8 cellular contexts compared by ENCODE assay signal in genomic region chr2:127887452-127888219, GRCh38. TPM values are rescaled to one million over a fixed set of nuclear protein-coding genes. Genes with fewer than 3 reads are reported as not detected.
DNase-seq lines count a peak whose midpoint lies in the region; TF ChIP-seq lines count a peak whose summit lies in the region.

No MANE protein-coding gene starts in this region.

- peaks cover 13 to 18% of the 10 kb centered on the region in 2 donors for H3K36me3 Mint-ChIP-seq in CD14-positive monocyte
- peaks cover 17% of the 10 kb centered on the region for H3K36me3 Mint-ChIP-seq in nephron progenitor cell (ENCODE audit: low read depth)

- H3K27me3 ChIP-seq in NT2/D1 (ENCODE audit: insufficient read depth, insufficient read length) (no peaks in the 10 kb centered on the region), ectodermal cell (ENCODE audit: control insufficient read depth, insufficient read depth, low read length, poor library complexity, severe bottlenecking) (no peaks in the 10 kb centered on the region)

- H3K4me3 ChIP-seq in NT2/D1 (ENCODE audit: insufficient read length, low read depth) (peak overlapping the region; percentile 27), ectodermal cell (ENCODE audit: insufficient read depth, low read depth, low read length) (peak overlapping the region; percentile 61)

- H3K9ac ChIP-seq in NT2/D1 (ENCODE audit: insufficient read length, low read depth): peak overlapping the region; percentile 27

- no peak for DNase-seq in CD14-positive monocyte (ENCODE audit: low spot score)
- DNase-seq in NT2/D1 (ENCODE audit: low read depth, low spot score): no peak
- DNase-seq in nephron progenitor cell: no peak
- no peak for DNase-seq in NOMO-1 treated with DMSO at 0.1 percent for 48 hours (lab: John Stamatoyannopoulos, UW; ENCODE audit: unreplicated experiment)
- DNase-seq in GF-D8 (lab: John Stamatoyannopoulos, UW): no peak
- no peak for DNase-seq in AML-193 (lab: John Stamatoyannopoulos, UW)
- no peak for DNase-seq in hepatic stellate cell (ENCODE audit: low spot score)

- H3K36me3 ChIP-seq in NT2/D1 (ENCODE audit: insufficient read depth, insufficient read length, low read length) (peaks cover 27% of the 10 kb centered on the region), ectodermal cell (ENCODE audit: control insufficient read depth, insufficient read depth, low read length) (peaks cover 6% of the 10 kb centered on the region)

- peak overlapping the region in 2 of 7 donors; percentile 41 to 43 for H3K27ac Mint-ChIP-seq in CD14-positive monocyte
- peak overlapping the region; percentile 92 for H3K27ac Mint-ChIP-seq in nephron progenitor cell

- WGBS in ectodermal cell, 2 experiments: 92 to 93% methylated on average over 6 of the region's 6 CpGs

- TF ChIP-seq CTCF in CD14-positive monocyte (IDR thresholded peaks at IDR 0.05) (no peak), nephron progenitor cell (IDR thresholded peaks at IDR 0.05) (no peak)

- no peaks in the 10 kb centered on the region for H3K9me3 ChIP-seq in NT2/D1 (ENCODE audit: insufficient read depth, low read length)
- no peaks in the 10 kb centered on the region for H3K9me3 ChIP-seq in ectodermal cell (ENCODE audit: control insufficient read depth, low read length)

- no peak overlapping the region for H3K27ac ChIP-seq in ectodermal cell (ENCODE audit: insufficient read depth, low read depth, low read length, poor library complexity, severe bottlenecking)

- intact Hi-C loops in CD14-positive monocyte (cut with micrococcal nuclease): loop anchor here in 1 of 2 donors (10.0 kb wide), 2 partner anchors 137 to 207 kb away; partner anchors contain the start of genes SAP130 and UGGT1

- H3K4me1 ChIP-seq in NT2/D1 (ENCODE audit: insufficient read depth, insufficient read length): peaks cover 3% of the 10 kb centered on the region
- H3K4me1 ChIP-seq in ectodermal cell (ENCODE audit: control insufficient read depth, insufficient read depth, low read length): peaks cover 7% of the 10 kb centered on the region

- H3K4me3 Mint-ChIP-seq in CD14-positive monocyte (peak overlapping the region; percentile 27 to 48), nephron progenitor cell (peak overlapping the region; percentile 90)

- H3K9me3 Mint-ChIP-seq in CD14-positive monocyte (no peaks in the 10 kb centered on the region), nephron progenitor cell (no peaks in the 10 kb centered on the region)

- peaks cover 0 to 2% (median 0%) of the 10 kb centered on the region in 3 donors for H3K27me3 Mint-ChIP-seq in CD14-positive monocyte (ENCODE audit: low read depth in 3 of 3)
- H3K27me3 Mint-ChIP-seq in nephron progenitor cell (ENCODE audit: low read depth, poor library complexity): no peaks in the 10 kb centered on the region

- peaks cover 38% of the 10 kb centered on the region for H3K4me1 Mint-ChIP-seq in CD14-positive monocyte
- H3K4me1 Mint-ChIP-seq in nephron progenitor cell: peaks cover 30% of the 10 kb centered on the region

RNA-seq across cellular contexts. Expression of gene AMMECR1L, which starts 1.9 kb away (rescaled TPM):
- polyA plus RNA-seq in CD14-positive monocyte: 1 to 10 TPM; 2.5 to 3.1 TPM
- polyA plus RNA-seq in ectodermal cell (2013, experiment 1 of 4): 26.9 TPM
- polyA plus RNA-seq in ectodermal cell (2013, experiment 2 of 4): 28.6 TPM
- 19.8 TPM for polyA plus RNA-seq in ectodermal cell (2013, experiment 3 of 4)
- polyA plus RNA-seq in ectodermal cell (2013, experiment 4 of 4): 21.6 TPM

RNA-seq across cellular contexts. Expression of gene POLR2D, which starts 29.7 kb away (rescaled TPM):
- 10 to 100 TPM; 26.4 to 28.8 TPM for polyA plus RNA-seq in CD14-positive monocyte
- 43.0 TPM for polyA plus RNA-seq in ectodermal cell (2013, experiment 1 of 4)
- 43.7 TPM for polyA plus RNA-seq in ectodermal cell (2013, experiment 2 of 4)
- polyA plus RNA-seq in ectodermal cell (2013, experiment 3 of 4): 39.3 TPM
- 43.0 TPM for polyA plus RNA-seq in ectodermal cell (2013, experiment 4 of 4)
